In genomic region chr7:101813414-101814019, GRCh38 we compare ENCODE assay signal across 8 cellular contexts. TPM values are rescaled to one million over a fixed set of nuclear protein-coding genes. Genes with fewer than 3 reads are reported as not detected.
DNase-seq lines count a peak whose midpoint lies in the region; ATAC-seq and TF ChIP-seq lines count a peak whose summit lies in the region.

No MANE protein-coding gene starts in this region.

- WGBS in transverse colon (ENCODE audit: low coverage in 1 of 2), 2 donors, result 21 to 30% methylated on average over 4 to 5 of the region's 5 CpGs

- peaks cover 0 to 25% of the 10 kb centered on the region in 2 donors for H3K4me1 ChIP-seq in left lung
- peaks cover 0 to 19% (median 17%) of the 10 kb centered on the region in 4 donors for H3K4me1 ChIP-seq in transverse colon

- no peak for ATAC-seq in activated CD8-positive, alpha-beta T cell treated with anti-CD3 and anti-CD28 coated beads for 36 hours
- no peak for ATAC-seq in left lung
- no peak for ATAC-seq in GM21447 (IDR thresholded peaks at IDR 0.05; ENCODE audit: unreplicated experiment)

- H3K9me3 ChIP-seq in left lung, result no peaks in the 10 kb centered on the region
- H3K9me3 ChIP-seq in transverse colon, result no peaks in the 10 kb centered on the region

- H3K4me1 Mint-ChIP-seq in activated naive CD4-positive, alpha-beta T cell treated with anti-CD3 and anti-CD28 coated beads, Interleukin-2, amount 10 ng/mL, durations not matched to agents 7 days and 5 days, result peaks cover 19% of the 10 kb centered on the region
- H3K4me1 Mint-ChIP-seq in activated CD8-positive, alpha-beta T cell treated with anti-CD3 and anti-CD28 coated beads for 36 hours (ENCODE audit: low read depth), result peaks cover 17% of the 10 kb centered on the region

- no peak for DNase-seq in activated naive CD4-positive, alpha-beta T cell treated with anti-CD3 and anti-CD28 coated beads, Interleukin-2, amount 10 ng/mL, durations not matched to agents 7 days and 5 days
- no peak for DNase-seq in activated naive CD4-positive, alpha-beta T cell treated with Interleukin-2 at 50 U/mL for 16 hours
- no peak for DNase-seq in activated CD8-positive, alpha-beta T cell treated with anti-CD3 and anti-CD28 coated beads for 36 hours
- DNase-seq in left lung (no peak), transverse colon (no peak), caudate nucleus (lab: John Stamatoyannopoulos, UW) (no peak), NCI-H2081 treated with DMSO at 0.1 percent for 48 hours (lab: John Stamatoyannopoulos, UW) (no peak)

- peaks cover 1% of the 10 kb centered on the region for H3K36me3 Mint-ChIP-seq in activated naive CD4-positive, alpha-beta T cell treated with anti-CD3 and anti-CD28 coated beads, Interleukin-2, amount 10 ng/mL, durations not matched to agents 7 days and 5 days
- H3K36me3 Mint-ChIP-seq in activated CD8-positive, alpha-beta T cell treated with anti-CD3 and anti-CD28 coated beads for 36 hours (ENCODE audit: low read depth), result no peaks in the 10 kb centered on the region

- POLR2A ChIA-PET in activated CD8-positive, alpha-beta T cell treated with anti-CD3 and anti-CD28 coated beads for 36 hours (lab: Charles Lee), result no interaction called here

- no peak for TF ChIP-seq CTCF in activated CD8-positive, alpha-beta T cell treated with anti-CD3 and anti-CD28 coated beads for 36 hours (IDR thresholded peaks at IDR 0.05)
- TF ChIP-seq CTCF in left lung (IDR thresholded peaks at IDR 0.05) (no peak), transverse colon (IDR thresholded peaks at IDR 0.05) (no peak)

- TF ChIP-seq POLR2A in transverse colon (IDR thresholded peaks at IDR 0.05), result no peak

- H3K27ac ChIP-seq in left lung, result no peak overlapping the region
- peak overlapping the region; percentile 85 to 88 (median 86) for H3K27ac ChIP-seq in transverse colon
- no peak overlapping the region for H3K27ac ChIP-seq in caudate nucleus (ENCODE audit: low read depth, low read length)

- H3K36me3 ChIP-seq in left lung, result no peaks in the 10 kb centered on the region
- no peaks in the 10 kb centered on the region for H3K36me3 ChIP-seq in transverse colon

- H3K9me3 Mint-ChIP-seq in activated naive CD4-positive, alpha-beta T cell treated with anti-CD3 and anti-CD28 coated beads, Interleukin-2, amount 10 ng/mL, durations not matched to agents 7 days and 5 days, result no peaks in the 10 kb centered on the region
- no peaks in the 10 kb centered on the region for H3K9me3 Mint-ChIP-seq in activated CD8-positive, alpha-beta T cell treated with anti-CD3 and anti-CD28 coated beads for 36 hours

- no peak for TF ChIP-seq EP300 in transverse colon (IDR thresholded peaks at IDR 0.05; ENCODE audit: low read depth)

- in situ Hi-C loops in transverse colon (cut with MboI; ENCODE audit: low pct_ligation_motif_present in 1 of 4, low pct_unique_long_range_greater_than_20kb in 1 of 4, low sequenced_read_pairs in 3 of 4), result loop anchor here in 2 of 4 donors (5.0 to 10.0 kb wide), 2 partner anchors 126 to 129 kb away; no protein-coding TSS in a partner anchor

- CTCF ChIA-PET in activated naive CD4-positive, alpha-beta T cell treated with anti-CD3 and anti-CD28 coated beads, Interleukin-2, amount 10 ng/mL, durations not matched to agents 7 days and 5 days (lab: Charles Lee), result interaction anchor here (1.0 to 1.6 kb wide), 5 partner anchors 71 to 127 kb away, joined by 4 to 13 read pairs (median 5); no protein-coding TSS in a partner anchor
- CTCF ChIA-PET in activated CD8-positive, alpha-beta T cell treated with anti-CD3 and anti-CD28 coated beads for 36 hours (lab: Charles Lee), result interaction anchor here (0.9 to 1.6 kb wide), 2 partner anchors 69 to 70 kb away, joined by 3 to 10 read pairs; no protein-coding TSS in a partner anchor

- peak overlapping the region; percentile 68 to 84 for H3K4me3 ChIP-seq in left lung
- H3K4me3 ChIP-seq in transverse colon, result peak overlapping the region; percentile 11 to 80 (median 67)

- no peak overlapping the region for H3K27ac Mint-ChIP-seq in activated naive CD4-positive, alpha-beta T cell treated with anti-CD3 and anti-CD28 coated beads, Interleukin-2, amount 10 ng/mL, durations not matched to agents 7 days and 5 days
- no peak overlapping the region for H3K27ac Mint-ChIP-seq in activated CD8-positive, alpha-beta T cell treated with anti-CD3 and anti-CD28 coated beads for 36 hours

- H3K27me3 ChIP-seq in left lung (no peaks in the 10 kb centered on the region), transverse colon (no peaks in the 10 kb centered on the region)

- peaks cover 36% of the 10 kb centered on the region for H3K27me3 Mint-ChIP-seq in activated naive CD4-positive, alpha-beta T cell treated with anti-CD3 and anti-CD28 coated beads, Interleukin-2, amount 10 ng/mL, durations not matched to agents 7 days and 5 days
- H3K27me3 Mint-ChIP-seq in activated CD8-positive, alpha-beta T cell treated with anti-CD3 and anti-CD28 coated beads for 36 hours, result no peaks in the 10 kb centered on the region

- intact Hi-C loops in activated CD8-positive, alpha-beta T cell treated with anti-CD3 and anti-CD28 coated beads for 36 hours (cut with micrococcal nuclease), result loop anchor here (2.0 to 5.0 kb wide), 3 partner anchors 43 to 125 kb away; no protein-coding TSS in a partner anchor
- intact Hi-C loops in left lung (cut with DNase I) (no loop called here), transverse colon (cut with DNase I; ENCODE audit: low total_unique reads) (loop anchor here (10.0 kb wide), 3 partner anchors 71 to 311 kb away; no protein-coding TSS in a partner anchor)

- H3K4me3 Mint-ChIP-seq in activated naive CD4-positive, alpha-beta T cell treated with anti-CD3 and anti-CD28 coated beads, Interleukin-2, amount 10 ng/mL, durations not matched to agents 7 days and 5 days, result peak overlapping the region; percentile 62
- peak overlapping the region; percentile 57 for H3K4me3 Mint-ChIP-seq in activated CD8-positive, alpha-beta T cell treated with anti-CD3 and anti-CD28 coated beads for 36 hours

RNA-seq across cellular contexts. Expression of gene CUX1, which starts 3.9 kb away (rescaled TPM):
- 10 to 100 TPM; 20.2 to 20.4 TPM for total RNA-seq in activated CD8-positive, alpha-beta T cell treated with anti-CD3 and anti-CD28 coated beads for 36 hours
- 100 to 1,000 TPM; 110 to 157 TPM for total RNA-seq in left lung
- 100 to 1,000 TPM in 2 of 4 donors, 10 to 100 TPM in 2; 56.9 to 124 (median 93.2) TPM for total RNA-seq in transverse colon

Comparison
In these comparisons a context has a peak if more than half of its experiments do, and no peak if none do; other contexts are left out.
1. H3K27ac ChIP-seq: peak in transverse colon (4 of 4); none in left lung (0 of 2) and caudate nucleus (single experiment).
2. intact Hi-C loops: an anchor here in activated CD8-positive, alpha-beta T cell treated with anti-CD3 and anti-CD28 coated beads for 36 hours (2.0 to 5.0 kb wide) and transverse colon (10.0 kb wide); none called in left lung.